Comparison of ENCODE assay signal across 8 cellular contexts in genomic region chr12:121579981-121580868, GRCh38. TPM values are rescaled to one million over a fixed set of nuclear protein-coding genes. Genes with fewer than 3 reads are reported as not detected.
DNase-seq lines count a peak whose midpoint lies in the region; ATAC-seq and TF ChIP-seq lines count a peak whose summit lies in the region.

No MANE protein-coding gene starts in this region.

- H3K27me3 Mint-ChIP-seq in brain = peaks cover 17% of the 10 kb centered on the region

- H3K4me1 ChIP-seq in iPS-18a (ENCODE audit: control insufficient read depth, low read depth, low read length) = peaks cover 45% of the 10 kb centered on the region
- peaks cover 49% of the 10 kb centered on the region for H3K4me1 ChIP-seq in skeletal muscle satellite cell (ENCODE audit: control insufficient read depth, insufficient read depth, low read length)

- TF ChIP-seq CTCF in brain (conservative IDR thresholded peaks at IDR 0.05) = no peak

- H3K9me3 ChIP-seq in iPS-18a (ENCODE audit: control insufficient read depth, low read depth, low read length) = no peaks in the 10 kb centered on the region
- H3K9me3 ChIP-seq in skeletal muscle satellite cell (replicated peaks; ENCODE audit: low read length) = no peaks in the 10 kb centered on the region

- ATAC-seq in GM19397 (IDR thresholded peaks at IDR 0.05; ENCODE audit: unreplicated experiment) = no peak

- H3K27me3 ChIP-seq in iPS-18a (ENCODE audit: control insufficient read depth, insufficient read depth, low read length) (no peaks in the 10 kb centered on the region), skeletal muscle satellite cell (ENCODE audit: control insufficient read depth, insufficient read depth, low read length) (no peaks in the 10 kb centered on the region)

- peak overlapping the region; percentile 97 for H3K4me2 ChIP-seq in skeletal muscle satellite cell (ENCODE audit: low read length)

- peak overlapping the region; percentile 96 to 99 (median 98) for H3K4me3 Mint-ChIP-seq in brain

- peak overlapping the region; percentile 91 for H3K27ac ChIP-seq in iPS-18a (ENCODE audit: low read length)

- H3K9me3 Mint-ChIP-seq in brain = no peaks in the 10 kb centered on the region

- peak overlapping the region; percentile 72 for H3K4me3 ChIP-seq in iPS-18a (ENCODE audit: low read length)
- peak overlapping the region; percentile 73 for H3K4me3 ChIP-seq in skeletal muscle satellite cell (ENCODE audit: low read length)

- peaks cover 9% of the 10 kb centered on the region for H3K36me3 Mint-ChIP-seq in brain

- peak overlapping the region; percentile 96 to 99 (median 98) for H3K27ac Mint-ChIP-seq in brain

- peak overlapping the region; percentile 91 for H3K9ac ChIP-seq in iPS-18a (ENCODE audit: low read length)
- H3K9ac ChIP-seq in skeletal muscle satellite cell (ENCODE audit: low read depth, low read length) = peak overlapping the region; percentile 81

- H3K36me3 ChIP-seq in iPS-18a (ENCODE audit: control insufficient read depth, low read depth, low read length) (peaks cover 6% of the 10 kb centered on the region), skeletal muscle satellite cell (ENCODE audit: insufficient read depth, low read length) (no peaks in the 10 kb centered on the region)

- peak; percentile 65 for DNase-seq in NCI-H1436 (lab: John Stamatoyannopoulos, UW)
- no peak for DNase-seq in NCI-H1436 treated with DMSO at 0.1 percent for 48 hours (lab: John Stamatoyannopoulos, UW)
- DNase-seq in NCI-H1694 (lab: John Stamatoyannopoulos, UW) = peak; percentile 29
- peak; percentile 80 for DNase-seq in UCSD-AML1 (lab: John Stamatoyannopoulos, UW; ENCODE audit: unreplicated experiment)

- H3K4me1 Mint-ChIP-seq in brain = peaks cover 61% of the 10 kb centered on the region

RNA-seq across cellular contexts. Expression of gene KDM2B, which starts 0.6 kb away (rescaled TPM):
- 29.7 TPM for polyA plus RNA-seq in brain (ENCODE audit: insufficient read depth, low read depth, low replicate concordance)
- total RNA-seq in skeletal muscle satellite cell (2012; rRNA removed) = 23.3 and 37.1 TPM in 2 replicates

RNA-seq across cellular contexts. Expression of gene ORAI1, which starts 46.1 kb away (rescaled TPM):
- polyA plus RNA-seq in brain (ENCODE audit: insufficient read depth, low read depth, low replicate concordance) = 40.4 TPM
- 9.9 and 12.0 TPM in 2 replicates for total RNA-seq in skeletal muscle satellite cell (2012; rRNA removed)
